In the genomic region with DNA sequence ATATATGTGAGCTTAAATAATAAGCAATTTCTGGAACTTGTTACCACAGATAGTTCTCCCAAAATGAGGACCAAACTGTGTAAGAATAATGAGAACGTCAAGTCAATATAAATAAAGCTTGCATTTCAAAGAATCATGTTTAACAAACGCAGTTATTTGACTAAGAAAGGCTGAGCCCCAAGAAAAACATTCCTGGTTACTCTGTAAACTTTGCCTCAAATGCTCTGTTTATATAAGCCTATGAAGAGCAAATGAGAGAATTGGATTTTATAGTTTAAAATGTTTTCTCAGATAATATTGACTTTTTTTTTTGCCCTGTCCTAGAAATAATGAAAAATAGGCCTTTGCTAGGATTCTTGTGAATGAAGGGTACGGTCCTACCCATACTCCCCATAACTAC, we compare ENCODE assay signal across 22 cellular contexts.
A peak's percentile ranks its signal among the peaks of the same experiment; 100 is the strongest.
DNase-seq lines count a peak whose midpoint lies in the region; ATAC-seq, FAIRE-seq and TF ChIP-seq lines count a peak whose summit lies in the region.
"Had no signal": no experiment of that assay in that cellular context is flagged by ENCODE, and none has a peak within 500 bp of the region (broad histone marks: within the 10 kb centered on the region; RNA-seq: fewer than 3 reads in every experiment).

No MANE protein-coding gene starts in this region.

- CTCF ChIA-PET in AG04450 (lab: Charles Lee) = no interaction called here

- H3K9me3 ChIP-seq in AG04450 (ENCODE audit: control insufficient read depth, insufficient read depth, low read length) (peaks cover 11% of the 10 kb centered on the region), pancreas (no peaks in the 10 kb centered on the region)
- H3K9me3 ChIP-seq: adrenal gland, mucosa of descending colon, right atrium auricular region, SJSA1 had no signal

- FAIRE-seq in pancreas (lab: Jason Lieb, UNC) = peak; percentile 75
- FAIRE-seq: H54 had no signal

- H3K4me3 ChIP-seq in AG04450 (ENCODE audit: low read depth, low read length) (no peak overlapping the region), LNCaP clone FGC (ENCODE audit: low read depth, low read length) (peak overlapping the region; percentile 18; the same call in 1 of the 2 replicates), fibroblast of the aortic adventitia (ENCODE audit: low read depth, low read length) (no peak overlapping the region), pancreas (no peak overlapping the region)
- H3K4me3 ChIP-seq: adrenal gland, mucosa of descending colon, right atrium auricular region, SJSA1 had no signal

- H3K36me3 ChIP-seq in pancreas = no peaks in the 10 kb centered on the region
- H3K36me3 ChIP-seq: adrenal gland, right atrium auricular region, SJSA1 had no signal

- ATAC-seq in pancreas = peak in 3 of 4 donors; percentile 52 to 73 (median 60)
- no peak for ATAC-seq in left colon
- ATAC-seq in HG02763 (IDR thresholded peaks at IDR 0.05; ENCODE audit: unreplicated experiment) = no peak

- POLR2A ChIA-PET in AG04450 (lab: Yijun Ruan, JAX) = interaction anchor here (1.2 kb wide), 1 partner anchor 82 kb away, joined by 3 read pairs; the partner anchor contains the start of genes C6orf52 and PAK1IP1

- H3K27me3 ChIP-seq in AG04450 (ENCODE audit: control insufficient read depth, insufficient read depth, low read length) (no peaks in the 10 kb centered on the region), pancreas (peaks cover 0 to 4% (median 0%) of the 10 kb centered on the region in 4 donors)
- H3K27me3 ChIP-seq: adrenal gland, right atrium auricular region, SJSA1 had no signal

- H3K4me1 ChIP-seq in pancreas = peaks cover 0 to 11% (median 4%) of the 10 kb centered on the region in 3 donors
- H3K4me1 ChIP-seq: adrenal gland had no signal

- 17 to 18% methylated on average over 3 of the region's 3 CpGs for WGBS in pancreas, 2 donors

- no peak for TF ChIP-seq CTCF in AG04450 (IDR thresholded peaks at IDR 0.05; ENCODE audit: low read depth, low read length)
- TF ChIP-seq CTCF in LNCaP clone FGC (IDR thresholded peaks at IDR 0.05; ENCODE audit: control insufficient read depth, extremely low read depth, insufficient read depth) = no peak
- no peak for TF ChIP-seq CTCF in fibroblast of the aortic adventitia (IDR thresholded peaks at IDR 0.05; ENCODE audit: insufficient read depth, low read length)
- no peak for TF ChIP-seq CTCF in pancreas (IDR thresholded peaks at IDR 0.05)

- intact Hi-C loops in pancreas (cut with DNase I) (no loop called here), left colon (cut with DNase I, micrococcal nuclease) (no loop called here)

- DNase-seq in AG04450 (ENCODE audit: low read depth, low spot score) (peak; percentile 30), LNCaP clone FGC (ENCODE audit: low read depth) (peak; percentile 87), fibroblast of the aortic adventitia (ENCODE audit: low read depth) (peak; percentile 47), pancreas (no peak), left colon (no peak), SIG-M5 treated with dmso at 0.1 percent for 504 hours (lab: John Stamatoyannopoulos, UW; ENCODE audit: unreplicated experiment) (no peak)
- DNase-seq in stimulated activated CD4-positive, alpha-beta T cell treated with anti-CD3 and anti-CD28 coated beads, Interleukin-12 subunit alpha, Interleukin-12 subunit beta, amount 100 ng/mL, for 4 hours = no peak
- DNase-seq: activated CD4-positive, CD25-positive, alpha-beta regulatory T cell treated with anti-CD3 and anti-CD28 coated beads, Interleukin-2, amount 50 U/mL, for 72 hours; adrenal gland; effector CD8-positive, alpha-beta T cell; hypothalamus; KBM-7; mucosa of descending colon; NCI-H1105 treated with DMSO at 0.1 percent for 48 hours; OCI-M1; stimulated activated naive CD4-positive, alpha-beta T cell; T-helper 2 cell had no signal

- H3K27ac ChIP-seq in AG04450 (ENCODE audit: low read depth, low read length) = no peak overlapping the region
- no peak overlapping the region for H3K27ac ChIP-seq in pancreas
- H3K27ac ChIP-seq: adrenal gland, HL-60, right atrium auricular region, SJSA1 had no signal

Comparison
In these comparisons a context has a peak if more than half of its experiments do, and no peak if none do; other contexts are left out.
1. DNase-seq: peak in AG04450 (single experiment), LNCaP clone FGC (single experiment) and fibroblast of the aortic adventitia (single experiment); none in pancreas (0 of 6), left colon (0 of 2), stimulated activated CD4-positive, alpha-beta T cell treated with anti-CD3 and anti-CD28 coated beads, Interleukin-12 subunit alpha, Interleukin-12 subunit beta, amount 100 ng/mL, for 4 hours (single experiment) and SIG-M5 treated with dmso at 0.1 percent for 504 hours (single experiment).
2. ATAC-seq: peak in pancreas (3 of 4); none in left colon (single experiment) and HG02763 (single experiment).